8 cellular contexts compared by ENCODE assay signal in the genomic region with DNA sequence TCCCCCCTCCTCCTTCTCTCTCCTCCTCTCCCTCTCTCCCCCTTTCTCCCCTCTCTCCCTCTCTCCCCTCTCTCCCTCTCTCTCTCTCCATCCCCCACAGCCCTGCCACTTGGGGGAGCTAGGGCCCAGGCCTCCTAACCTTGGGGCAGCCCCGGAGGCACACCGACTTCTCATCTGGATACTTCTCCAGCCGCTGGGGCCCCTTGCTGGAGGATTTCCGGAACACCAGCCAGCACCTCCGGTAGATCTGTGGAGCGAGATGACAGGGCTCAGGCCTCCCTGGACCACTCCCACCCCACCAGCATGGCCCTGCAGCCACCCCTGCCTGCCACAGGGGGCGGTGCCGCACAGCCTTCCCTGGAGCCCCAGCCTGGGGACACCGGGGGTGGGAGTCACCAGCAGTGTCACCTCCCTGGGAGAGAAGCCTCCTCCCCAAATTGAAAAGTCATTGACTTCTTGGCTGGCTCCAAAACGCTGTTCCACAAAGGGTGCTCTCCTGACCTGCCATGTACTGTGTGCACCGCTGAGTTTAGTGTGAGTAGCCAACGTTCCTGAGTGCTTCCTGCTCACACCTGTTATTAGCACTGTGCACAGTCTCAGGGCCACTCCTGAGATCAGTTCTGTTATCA. TPM values are rescaled to one million over a fixed set of nuclear protein-coding genes. Genes with fewer than 3 reads are reported as not detected.
DNase-seq lines count a peak whose midpoint lies in the region; ATAC-seq and TF ChIP-seq lines count a peak whose summit lies in the region.

No MANE protein-coding gene starts in this region.

- peaks cover 16% of the 10 kb centered on the region for H3K4me1 ChIP-seq in fibroblast of lung (ENCODE audit: control insufficient read depth, extremely low read depth, insufficient read depth, low read length)

- H3K79me2 ChIP-seq in fibroblast of lung (ENCODE audit: control insufficient read depth, insufficient read depth, low read length): no peaks in the 10 kb centered on the region

- H3K4me2 ChIP-seq in fibroblast of lung (ENCODE audit: extremely low read depth, insufficient read depth, low read length): no peak overlapping the region

- no peaks in the 10 kb centered on the region for H4K20me1 ChIP-seq in fibroblast of lung (ENCODE audit: control insufficient read depth, extremely low read depth, insufficient read depth, low read length)

- no peak overlapping the region for H2AFZ ChIP-seq in fibroblast of lung (ENCODE audit: low read length)

- no peak overlapping the region for H3K27ac ChIP-seq in fibroblast of lung (ENCODE audit: insufficient read depth, low read length)

- H3K9me3 ChIP-seq in fibroblast of lung (ENCODE audit: control insufficient read depth, insufficient read depth, low read depth, low read length): no peaks in the 10 kb centered on the region

- H3K4me3 ChIP-seq in fibroblast of lung (replicated peaks in 1 of 4; ENCODE audit: control extremely low read depth in 1 of 4, insufficient read depth in 1 of 4, low read depth in 3 of 4, low read length in 4 of 4): no peak overlapping the region

- H3K9ac ChIP-seq in fibroblast of lung (ENCODE audit: insufficient read depth, low read length): no peak overlapping the region

- no peaks in the 10 kb centered on the region for H3K27me3 ChIP-seq in fibroblast of lung (ENCODE audit: control insufficient read depth, insufficient read depth, low read length)

- peak in 1 of 2 donors; percentile 62 for TF ChIP-seq CTCF in fibroblast of lung (conservative IDR thresholded peaks at IDR 0.05 in 1 of 2, IDR thresholded peaks at IDR 0.05 in 1 of 2; ENCODE audit: low read depth in 1 of 2, low read length in 2 of 2)

- peaks cover 8% of the 10 kb centered on the region for H3K36me3 ChIP-seq in fibroblast of lung (ENCODE audit: control insufficient read depth, insufficient read depth, low read length)

- peak; percentile 84 for ATAC-seq in HG02798 (IDR thresholded peaks at IDR 0.05; ENCODE audit: poor library complexity, unreplicated experiment)

- DNase-seq in NCI-H1694 treated with DMSO at 0.1 percent for 48 hours (lab: John Stamatoyannopoulos, UW) (peak; percentile 12), NCI-H1694 (lab: John Stamatoyannopoulos, UW) (no peak), NCI-H748 (lab: John Stamatoyannopoulos, UW; ENCODE audit: unreplicated experiment) (peak; percentile 53), fibroblast of lung (ENCODE audit: low read depth in 2 of 2) (peak; percentile 15 to 17), pulmonary artery endothelial cell (ENCODE audit: low read depth, low spot score) (peak; percentile 24)
- peak; percentile 59 to 72 (median 67) for DNase-seq in activated CD8-positive, alpha-beta memory T cell treated with anti-CD3 and anti-CD28 coated beads for 48 hours (ENCODE audit: low read depth in 2 of 3, low spot score in 2 of 3)
- no peak for DNase-seq in NK-92 treated with Interleukin-12 subunit alpha and Interleukin-12 subunit beta, amount 100 ng/mL, for 24 hours (lab: John Stamatoyannopoulos, UW)

RNA-seq across cellular contexts. Expression of gene DOK4, which starts 10.5 kb away (rescaled TPM):
- total RNA-seq in fibroblast of lung (12.3 and 12.6 TPM in 2 replicates), pulmonary artery endothelial cell (26.8 and 29.7 TPM in 2 replicates)
- 11.6 and 15.0 TPM in 2 replicates for polyA plus RNA-seq in fibroblast of lung
- 16.6 and 18.1 TPM in 2 replicates for polyA plus RNA-seq in fibroblast of lung (2012)
- polyA minus RNA-seq in fibroblast of lung (ENCODE audit: low replicate concordance): 23.2 and 30.7 TPM in 2 replicates

RNA-seq across cellular contexts. Expression of gene POLR2C, which starts 13.3 kb away (rescaled TPM):
- total RNA-seq in fibroblast of lung (105 and 106 TPM in 2 replicates), pulmonary artery endothelial cell (136 and 144 TPM in 2 replicates)
- polyA plus RNA-seq in fibroblast of lung: 84.0 and 98.2 TPM in 2 replicates
- polyA plus RNA-seq in fibroblast of lung (2012): 64.1 and 81.6 TPM in 2 replicates
- 220 and 250 TPM in 2 replicates for polyA minus RNA-seq in fibroblast of lung (ENCODE audit: low replicate concordance)

RNA-seq across cellular contexts. Expression of gene COQ9, which starts 28.5 kb away (rescaled TPM):
- total RNA-seq in fibroblast of lung (36.2 and 51.2 TPM in 2 replicates), pulmonary artery endothelial cell (51.2 and 51.8 TPM in 2 replicates)
- 44.4 and 62.2 TPM in 2 replicates for polyA plus RNA-seq in fibroblast of lung
- 23.8 and 35.1 TPM in 2 replicates for polyA plus RNA-seq in fibroblast of lung (2012)
- 46.0 and 67.5 TPM in 2 replicates for polyA minus RNA-seq in fibroblast of lung (ENCODE audit: low replicate concordance)

RNA-seq across cellular contexts. Expression of gene CIAPIN1, which starts 28.6 kb away (rescaled TPM):
- total RNA-seq in fibroblast of lung (38.3 and 39.5 TPM in 2 replicates), pulmonary artery endothelial cell (80.8 and 86.7 TPM in 2 replicates)
- 40.2 and 47.0 TPM in 2 replicates for polyA plus RNA-seq in fibroblast of lung
- 29.9 and 37.7 TPM in 2 replicates for polyA plus RNA-seq in fibroblast of lung (2012)
- polyA minus RNA-seq in fibroblast of lung (ENCODE audit: low replicate concordance): 29.3 and 37.4 TPM in 2 replicates

Comparison
In these comparisons a context has a peak if more than half of its experiments do, and no peak if none do; other contexts are left out.
1. DNase-seq: peak in NCI-H1694 treated with DMSO at 0.1 percent for 48 hours (single experiment), NCI-H748 (single experiment), activated CD8-positive, alpha-beta memory T cell treated with anti-CD3 and anti-CD28 coated beads for 48 hours (3 of 3), fibroblast of lung (2 of 2) and pulmonary artery endothelial cell (single experiment); none in NCI-H1694 (single experiment) and NK-92 treated with Interleukin-12 subunit alpha and Interleukin-12 subunit beta, amount 100 ng/mL, for 24 hours (single experiment).